17 cellular contexts compared by ENCODE assay signal in genomic region chr11:7437706-7438105, GRCh38. TPM values are rescaled to one million over a fixed set of nuclear protein-coding genes. Genes with fewer than 3 reads are reported as not detected.
DNase-seq lines count a peak whose midpoint lies in the region; ATAC-seq, FAIRE-seq and TF ChIP-seq lines count a peak whose summit lies in the region.
"Had no signal": no experiment of that assay in that cellular context is flagged by ENCODE, and none has a peak within 500 bp of the region (broad histone marks: within the 10 kb centered on the region; RNA-seq: fewer than 3 reads in every experiment).

No MANE protein-coding gene starts in this region.

- H2AFZ ChIP-seq in mammary epithelial cell (ENCODE audit: low read depth, low read length) (no peak overlapping the region), astrocyte (ENCODE audit: low read depth, low read length) (no peak overlapping the region), smooth muscle cell (ENCODE audit: low read depth) (no peak overlapping the region)

- no peaks in the 10 kb centered on the region for H3K36me3 Mint-ChIP-seq in astrocyte (ENCODE audit: low read depth, unreplicated experiment)
- H3K36me3 Mint-ChIP-seq: CD8-positive, alpha-beta memory T cell had no signal

- in situ Hi-C loops in mammary epithelial cell (cut with MboI; ENCODE audit: low sequenced_read_pairs in 2 of 2): loop anchor here (25.0 kb wide), 1 partner anchor 325 kb away; no protein-coding TSS in a partner anchor

- H3K36me3 ChIP-seq in mammary epithelial cell (ENCODE audit: insufficient read depth, low read length) (no peaks in the 10 kb centered on the region), breast epithelium (no peaks in the 10 kb centered on the region), astrocyte (ENCODE audit: insufficient read depth, low read length) (no peaks in the 10 kb centered on the region), smooth muscle cell (ENCODE audit: low read depth) (no peaks in the 10 kb centered on the region)

- H3K9me3 ChIP-seq in mammary epithelial cell (replicated peaks; ENCODE audit: insufficient read depth, low read length) (no peaks in the 10 kb centered on the region), breast epithelium (no peaks in the 10 kb centered on the region), astrocyte (ENCODE audit: insufficient read depth, low read depth, low read length) (no peaks in the 10 kb centered on the region), smooth muscle cell (replicated peaks; ENCODE audit: low read depth) (no peaks in the 10 kb centered on the region)

- DNase-seq in mammary epithelial cell (peak; percentile 6), breast epithelium (ENCODE audit: low spot score in 2 of 2) (no peak), HCEC 1CT (peak; percentile 40), astrocyte (ENCODE audit: low read depth) (peak; percentile 6), smooth muscle cell (lab: John Stamatoyannopoulos, UW; ENCODE audit: unreplicated experiment) (no peak), amygdala (lab: John Stamatoyannopoulos, UW) (no peak), NCI-H1930 (lab: John Stamatoyannopoulos, UW) (no peak)
- DNase-seq: CD8-positive, alpha-beta memory T cell; H9; NCI-H146; NCI-H2227 treated with DMSO at 0.1 percent for 48 hours; NCI-H526 treated with DMSO at 0.1 percent for 48 hours; PC-3 had no signal

- TF ChIP-seq POLR2A in breast epithelium (IDR thresholded peaks at IDR 0.05): no peak

- 72% methylated on average over 3 of the region's 3 CpGs for WGBS in mammary epithelial cell (ENCODE audit: low coverage, missing lambda C conversion rate)
- 59% methylated on average over 3 of the region's 3 CpGs for WGBS in smooth muscle cell (ENCODE audit: low lambda C conversion rate)

- no peaks in the 10 kb centered on the region for H3F3A ChIP-seq in smooth muscle cell (ENCODE audit: low read depth)

- H3K4me3 ChIP-seq in mammary epithelial cell (replicated peaks in 1 of 3; ENCODE audit: insufficient read depth in 1 of 3, low read depth in 2 of 3, low read length in 3 of 3) (no peak overlapping the region), breast epithelium (no peak overlapping the region), astrocyte (ENCODE audit: insufficient read depth, low read depth, low read length) (no peak overlapping the region), smooth muscle cell (no peak overlapping the region)
- H3K4me3 ChIP-seq: GM12878 had no signal

- CTCF ChIA-PET in mammary epithelial cell (lab: Charles Lee; ENCODE audit: low non-redundant PET): no interaction called here

- H3K4me1 ChIP-seq in mammary epithelial cell (ENCODE audit: insufficient read depth, low read length): peaks cover 7% of the 10 kb centered on the region
- no peaks in the 10 kb centered on the region for H3K4me1 ChIP-seq in breast epithelium
- H3K4me1 ChIP-seq in astrocyte (ENCODE audit: insufficient read depth, low read length): no peaks in the 10 kb centered on the region
- H3K4me1 ChIP-seq in smooth muscle cell (ENCODE audit: low read depth): peaks cover 8% of the 10 kb centered on the region

- H3K27me3 Mint-ChIP-seq in astrocyte (ENCODE audit: low read depth, unreplicated experiment): peaks cover 13% of the 10 kb centered on the region

- no peaks in the 10 kb centered on the region for H3K27me3 ChIP-seq in mammary epithelial cell (ENCODE audit: insufficient read depth, low read length)
- no peaks in the 10 kb centered on the region for H3K27me3 ChIP-seq in breast epithelium
- no peaks in the 10 kb centered on the region for H3K27me3 ChIP-seq in astrocyte (ENCODE audit: insufficient read depth, low read length)
- no peaks in the 10 kb centered on the region for H3K27me3 ChIP-seq in smooth muscle cell (ENCODE audit: low read depth)

- TF ChIP-seq CTCF in mammary epithelial cell (conservative IDR thresholded peaks at IDR 0.05 in 1 of 2, IDR thresholded peaks at IDR 0.05 in 1 of 2; ENCODE audit: extremely low read depth in 1 of 2, insufficient read depth in 1 of 2, low read depth in 1 of 2, low read length in 2 of 2): no peak
- TF ChIP-seq CTCF in breast epithelium (IDR thresholded peaks at IDR 0.05): no peak
- no peak for TF ChIP-seq CTCF in astrocyte (IDR thresholded peaks at IDR 0.05; ENCODE audit: insufficient read depth, low read depth, low read length)
- no peak for TF ChIP-seq CTCF in smooth muscle cell (IDR thresholded peaks at IDR 0.05; ENCODE audit: borderline replicate concordance, insufficient read depth, poor library complexity, severe bottlenecking)

- no peak overlapping the region for H3K27ac ChIP-seq in mammary epithelial cell (ENCODE audit: insufficient read depth, low read depth, low read length)
- no peak overlapping the region for H3K27ac ChIP-seq in breast epithelium
- H3K27ac ChIP-seq in astrocyte (ENCODE audit: low read depth, low read length): no peak overlapping the region
- H3K27ac ChIP-seq in smooth muscle cell (ENCODE audit: low read depth): no peak overlapping the region
- H3K27ac ChIP-seq: 22Rv1 had no signal

- H3K4me1 Mint-ChIP-seq in astrocyte (ENCODE audit: low read depth, unreplicated experiment): peaks cover 5% of the 10 kb centered on the region

- no peak for FAIRE-seq in astrocyte (lab: Jason Lieb, UNC)
- FAIRE-seq: GM12878, HTR-8/SVneo had no signal

- no peak overlapping the region for H3K4me2 ChIP-seq in mammary epithelial cell (ENCODE audit: insufficient read depth, low read depth, low read length)
- no peak overlapping the region for H3K4me2 ChIP-seq in astrocyte (ENCODE audit: low read length)
- peak overlapping the region; percentile 2 for H3K4me2 ChIP-seq in smooth muscle cell

- no peak overlapping the region for H3K9ac ChIP-seq in mammary epithelial cell (ENCODE audit: insufficient read depth, low read length)
- no peak overlapping the region for H3K9ac ChIP-seq in astrocyte (ENCODE audit: low read length)
- H3K9ac ChIP-seq in smooth muscle cell (ENCODE audit: low read depth): no peak overlapping the region

- H3K4me3 Mint-ChIP-seq in astrocyte (ENCODE audit: unreplicated experiment): no peak overlapping the region
- H3K4me3 Mint-ChIP-seq: H9 had no signal

- dilution Hi-C loops in mammary epithelial cell (cut with HindIII; ENCODE audit: low sequenced_read_pairs): no loop called here

- no peak overlapping the region for H3K27ac Mint-ChIP-seq in astrocyte (ENCODE audit: unreplicated experiment)

- H3K79me2 ChIP-seq in mammary epithelial cell (ENCODE audit: insufficient read depth, low read length): no peaks in the 10 kb centered on the region
- no peaks in the 10 kb centered on the region for H3K79me2 ChIP-seq in astrocyte (ENCODE audit: insufficient read depth, low read length)
- no peaks in the 10 kb centered on the region for H3K79me2 ChIP-seq in smooth muscle cell (ENCODE audit: low read depth)

- intact Hi-C loops in mammary epithelial cell (cut with micrococcal nuclease) (no loop called here), breast epithelium (cut with DNase I; ENCODE audit: low total_unique reads) (no loop called here)

- peaks cover 3% of the 10 kb centered on the region for H3K9me3 Mint-ChIP-seq in astrocyte (ENCODE audit: unreplicated experiment)
- H3K9me3 Mint-ChIP-seq: CD8-positive, alpha-beta memory T cell; H9 had no signal

- no TSS peak for BruUV-seq in mammary epithelial cell (replicated peaks; lab: Mats Ljungman, UMichigan)

- no peaks in the 10 kb centered on the region for H4K20me1 ChIP-seq in mammary epithelial cell (ENCODE audit: insufficient read depth, low read length)
- no peaks in the 10 kb centered on the region for H4K20me1 ChIP-seq in astrocyte (ENCODE audit: insufficient read depth, low read length)
- H4K20me1 ChIP-seq in smooth muscle cell (ENCODE audit: low read depth): no peaks in the 10 kb centered on the region

- ATAC-seq in HG03460 (IDR thresholded peaks at IDR 0.05; ENCODE audit: unreplicated experiment): no peak
- ATAC-seq: GM12878, PC-3 had no signal

RNA-seq across cellular contexts. Expression of gene OLFML1, which starts 47.6 kb away (rescaled TPM):
- total RNA-seq in mammary epithelial cell: under 1 TPM in 1 of 2 donors, not detected in 1; 0.17 TPM
- polyA plus RNA-seq in mammary epithelial cell: not detected
- polyA minus RNA-seq in mammary epithelial cell: not detected
- 10 to 100 TPM in 1 of 3 donors, 1 to 10 TPM in 2; 4.6 to 11.9 (median 4.6) TPM for total RNA-seq in breast epithelium
- total RNA-seq in astrocyte: not detected in 2 replicates
- not detected in 2 replicates for total RNA-seq in smooth muscle cell
- 0.14 and 0.22 TPM in 2 replicates for polyA plus RNA-seq in smooth muscle cell
- total RNA-seq: CD8-positive, alpha-beta memory T cell; GM12878; H9; PC-3 had no signal
- polyA plus RNA-seq: CD8-positive, alpha-beta memory T cell had no signal

Comparison
In these comparisons a context has a peak if more than half of its experiments do, and no peak if none do; other contexts are left out.
1. DNase-seq: peak in mammary epithelial cell (single experiment), HCEC 1CT (single experiment) and astrocyte (single experiment); none in breast epithelium (0 of 2), smooth muscle cell (single experiment), amygdala (0 of 56) and NCI-H1930 (0 of 2).